ENCODE assay signal across 30 cellular contexts in the genomic region with DNA sequence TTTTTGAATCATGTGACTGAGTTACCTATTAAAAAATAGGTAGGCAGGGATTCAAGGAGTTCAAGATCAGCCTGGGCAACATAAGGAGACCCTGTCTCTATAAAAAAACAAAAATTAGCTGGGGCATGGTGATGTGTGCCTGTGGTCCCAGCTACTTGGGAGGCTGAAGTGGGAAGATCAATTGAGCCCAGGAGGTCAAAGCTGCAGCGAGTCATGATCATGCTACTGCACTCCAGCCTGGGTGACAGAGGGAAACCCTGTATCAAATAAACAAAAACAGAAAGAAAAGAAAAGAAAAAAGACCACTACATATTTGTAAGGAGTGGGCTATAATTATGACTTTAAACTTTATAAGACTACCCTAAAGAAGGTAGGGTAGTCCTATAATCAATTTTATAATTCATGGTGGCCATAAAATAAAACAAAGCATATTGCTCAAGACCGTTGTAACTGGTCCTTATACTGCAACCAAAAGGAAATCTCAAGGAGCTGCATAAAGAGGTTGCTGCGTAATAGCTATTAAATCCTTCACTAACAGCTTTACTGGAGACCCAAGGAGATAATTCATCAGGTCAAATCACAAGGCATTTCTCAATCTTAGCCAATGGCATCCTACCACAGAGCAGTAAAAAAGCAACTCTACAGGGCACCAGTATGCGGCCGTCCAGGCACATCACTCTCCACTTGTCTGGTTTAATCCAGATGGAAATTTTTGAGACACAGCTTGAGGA. TPM values are rescaled to one million over a fixed set of nuclear protein-coding genes. Genes with fewer than 3 reads are reported as not detected.
A peak's percentile ranks its signal among the peaks of the same experiment; 100 is the strongest.
DNase-seq lines count a peak whose midpoint lies in the region; ATAC-seq and TF ChIP-seq lines count a peak whose summit lies in the region.
"Had no signal": no experiment of that assay in that cellular context is flagged by ENCODE, and none has a peak within 500 bp of the region (broad histone marks: within the 10 kb centered on the region; RNA-seq: fewer than 3 reads in every experiment).

No MANE protein-coding gene starts in this region.

- H3K9me3 Mint-ChIP-seq in natural killer cell treated with Interleukin-12 subunit alpha and Interleukin-12 subunit beta and Interleukin-15 and Interleukin-18, amount 100 ng/mL, for 72 hours = no peaks in the 10 kb centered on the region
- no peaks in the 10 kb centered on the region for H3K9me3 Mint-ChIP-seq in CD8-positive, alpha-beta memory T cell
- H3K9me3 Mint-ChIP-seq: activated CD4-positive, alpha-beta memory T cell treated with anti-CD3 and anti-CD28 coated beads for 36 hours; effector memory CD8-positive, alpha-beta T cell; stimulated activated effector memory CD8-positive, alpha-beta T cell treated with anti-CD3 and anti-CD28 coated beads, Interleukin-12 subunit alpha, Interleukin-12 subunit beta, amount 100 ng/mL, for 72 hours; type B pancreatic cell had no signal

- intact Hi-C loops in esophagus muscularis mucosa (cut with DNase I) = no loop called here

- no peak for TF ChIP-seq POLR2A in esophagus muscularis mucosa (IDR thresholded peaks at IDR 0.05; ENCODE audit: low read depth)

- TF ChIP-seq CTCF in AG09309 (IDR thresholded peaks at IDR 0.05; ENCODE audit: control insufficient read depth, insufficient read depth, low read depth, low read length, missing control alignments) (no peak), HEK293 (tag by site-specific recombination; IDR thresholded peaks at IDR 0.05) (no peak), fibroblast of mammary gland (conservative IDR thresholded peaks at IDR 0.05; ENCODE audit: control insufficient read depth, insufficient read depth, low read depth, low read length) (no peak), esophagus muscularis mucosa (IDR thresholded peaks at IDR 0.05) (no peak)

- no peaks in the 10 kb centered on the region for H3K27me3 ChIP-seq in esophagus muscularis mucosa
- no peaks in the 10 kb centered on the region for H3K27me3 ChIP-seq in CD8-positive, alpha-beta memory T cell (ENCODE audit: insufficient read depth, low read length, poor library complexity, severe bottlenecking)
- H3K27me3 ChIP-seq: cardiac muscle cell, gastroesophageal sphincter, neutrophil had no signal

- DNase-seq in AG09309 (ENCODE audit: low read depth) (peak; percentile 50), NCI-H82 treated with DMSO at 0.1 percent for 48 hours (lab: John Stamatoyannopoulos, UW; ENCODE audit: unreplicated experiment) (peak; percentile 53), fibroblast of mammary gland (ENCODE audit: low read depth) (peak; percentile 22), esophagus muscularis mucosa (ENCODE audit: extremely low spot score) (no peak), middle frontal gyrus (ENCODE audit: extremely low spot score, low spot score) (no peak)
- DNase-seq in natural killer cell treated with Interleukin-12 subunit alpha and Interleukin-12 subunit beta and Interleukin-15 and Interleukin-18, amount 100 ng/mL, for 72 hours (ENCODE audit: low spot score) = no peak
- no peak for DNase-seq in CD8-positive, alpha-beta memory T cell
- DNase-seq: ACHN; activated CD4-positive, alpha-beta memory T cell treated with anti-CD3 and anti-CD28 coated beads for 36 hours; activated CD4-positive, CD25-positive, alpha-beta regulatory T cell treated with anti-CD3 and anti-CD28 coated beads, Interleukin-2, amount 50 U/mL, for 72 hours; activated CD8-positive, alpha-beta memory T cell treated with anti-CD3 and anti-CD28 coated beads, Interleukin-2, amount 50 U/mL, for 48 hours; activated naive CD4-positive, alpha-beta T cell treated with anti-CD3 and anti-CD28 coated beads, Interleukin-2, amount 50 U/mL, for 16 hours; C1 segment of cervical spinal cord; effector memory CD8-positive, alpha-beta T cell; hippocampal formation; NCI-H1417; NCI-H2107; NCI-H526; stimulated activated CD4-positive, alpha-beta T cell treated with anti-CD3 and anti-CD28 coated beads, Interleukin-4, amount 100 ng/mL, for 24 hours had no signal

- H3K36me3 ChIP-seq in HEK293 (ENCODE audit: control insufficient read depth in 2 of 2, insufficient read depth in 1 of 2, low read length in 2 of 2) = no peaks in the 10 kb centered on the region
- peaks cover 0 to 4% (median 0%) of the 10 kb centered on the region in 4 donors for H3K36me3 ChIP-seq in esophagus muscularis mucosa
- H3K36me3 ChIP-seq in CD8-positive, alpha-beta memory T cell (ENCODE audit: insufficient read depth, low read length) = no peaks in the 10 kb centered on the region
- H3K36me3 ChIP-seq: cardiac muscle cell, gastroesophageal sphincter, neutrophil, prostate gland had no signal

- no peaks in the 10 kb centered on the region for H3K27me3 Mint-ChIP-seq in natural killer cell treated with Interleukin-12 subunit alpha and Interleukin-12 subunit beta and Interleukin-15 and Interleukin-18, amount 100 ng/mL, for 72 hours
- H3K27me3 Mint-ChIP-seq in CD8-positive, alpha-beta memory T cell = no peaks in the 10 kb centered on the region
- H3K27me3 Mint-ChIP-seq: activated CD4-positive, alpha-beta memory T cell treated with anti-CD3 and anti-CD28 coated beads for 36 hours; effector memory CD8-positive, alpha-beta T cell; type B pancreatic cell had no signal

- CTCF ChIA-PET in HEK293 (lab: Yijun Ruan, JAX) = interaction anchor here (0.6 to 1.5 kb wide), 5 partner anchors 13 to 145 kb away, joined by 3 to 4 read pairs (median 3); a partner anchor contains a TSS
- CTCF ChIA-PET in CD8-positive, alpha-beta memory T cell (lab: Charles Lee) = no interaction called here

- ATAC-seq in natural killer cell treated with Interleukin-12 subunit alpha and Interleukin-12 subunit beta and Interleukin-15 and Interleukin-18, amount 100 ng/mL, for 72 hours = no peak
- ATAC-seq: effector memory CD8-positive, alpha-beta T cell; esophagus mucosa; gastroesophageal sphincter; GM23338; sciatic nerve; stimulated activated effector memory CD8-positive, alpha-beta T cell treated with anti-CD3 and anti-CD28 coated beads, Interleukin-12 subunit alpha, Interleukin-12 subunit beta, amount 100 ng/mL, for 72 hours had no signal

- H3K4me3 ChIP-seq in AG09309 (ENCODE audit: control insufficient read depth, low read depth, low read length) = no peak overlapping the region
- H3K4me3 ChIP-seq in HEK293 (ENCODE audit: low read depth, low read length) = no peak overlapping the region
- H3K4me3 ChIP-seq in fibroblast of mammary gland (ENCODE audit: control insufficient read depth, low read depth, low read length) = no peak overlapping the region
- H3K4me3 ChIP-seq in esophagus muscularis mucosa = no peak overlapping the region
- no peak overlapping the region for H3K4me3 ChIP-seq in CD8-positive, alpha-beta memory T cell (ENCODE audit: low read length)
- H3K4me3 ChIP-seq: cardiac muscle cell, coronary artery, gastroesophageal sphincter, GM23338, prostate gland had no signal

- 90% methylated on average over 5 of the region's 5 CpGs for WGBS in esophagus muscularis mucosa

- peaks cover 3% of the 10 kb centered on the region; the same call in 1 of the 2 replicates for H3K4me1 ChIP-seq in HEK293 (ENCODE audit: control insufficient read depth, insufficient read depth, low read length)
- H3K4me1 ChIP-seq in esophagus muscularis mucosa = no peaks in the 10 kb centered on the region
- H3K4me1 ChIP-seq in CD8-positive, alpha-beta memory T cell (ENCODE audit: insufficient read depth, low read length) = no peaks in the 10 kb centered on the region
- H3K4me1 ChIP-seq: gastroesophageal sphincter, prostate gland had no signal

- no peaks in the 10 kb centered on the region for H3K9me3 ChIP-seq in HEK293 (ENCODE audit: control insufficient read depth, insufficient read depth, low read depth, low read length)
- no peaks in the 10 kb centered on the region for H3K9me3 ChIP-seq in esophagus muscularis mucosa
- no peaks in the 10 kb centered on the region for H3K9me3 ChIP-seq in CD8-positive, alpha-beta memory T cell (ENCODE audit: low read length)
- H3K9me3 ChIP-seq: gastroesophageal sphincter, neutrophil, prostate gland had no signal

- no peak overlapping the region for H3K27ac Mint-ChIP-seq in natural killer cell treated with Interleukin-12 subunit alpha and Interleukin-12 subunit beta and Interleukin-15 and Interleukin-18, amount 100 ng/mL, for 72 hours
- peak overlapping the region in 1 of 8 donors; percentile 8 for H3K27ac Mint-ChIP-seq in CD8-positive, alpha-beta memory T cell
- H3K27ac Mint-ChIP-seq: activated CD4-positive, alpha-beta memory T cell treated with anti-CD3 and anti-CD28 coated beads for 36 hours; GM23338; stimulated activated effector memory CD8-positive, alpha-beta T cell treated with anti-CD3 and anti-CD28 coated beads, Interleukin-12 subunit alpha, Interleukin-12 subunit beta, amount 100 ng/mL, for 72 hours; type B pancreatic cell had no signal

- H3K36me3 Mint-ChIP-seq in natural killer cell treated with Interleukin-12 subunit alpha and Interleukin-12 subunit beta and Interleukin-15 and Interleukin-18, amount 100 ng/mL, for 72 hours = no peaks in the 10 kb centered on the region
- H3K36me3 Mint-ChIP-seq in CD8-positive, alpha-beta memory T cell = peaks cover 0 to 7% (median 0%) of the 10 kb centered on the region in 3 donors
- H3K36me3 Mint-ChIP-seq: activated CD4-positive, alpha-beta memory T cell treated with anti-CD3 and anti-CD28 coated beads for 36 hours; stimulated activated effector memory CD8-positive, alpha-beta T cell treated with anti-CD3 and anti-CD28 coated beads, Interleukin-12 subunit alpha, Interleukin-12 subunit beta, amount 100 ng/mL, for 72 hours had no signal

- POLR2A ChIA-PET in HEK293 (lab: Yijun Ruan, JAX) = interaction anchor here (0.6 to 1.6 kb wide), 4 partner anchors 11 to 29 kb away, joined by 3 to 9 read pairs (median 3); no protein-coding TSS in a partner anchor
- POLR2A ChIA-PET in CD8-positive, alpha-beta memory T cell (lab: Charles Lee) = no interaction called here

- no peak overlapping the region for H3K4me3 Mint-ChIP-seq in natural killer cell treated with Interleukin-12 subunit alpha and Interleukin-12 subunit beta and Interleukin-15 and Interleukin-18, amount 100 ng/mL, for 72 hours
- no peak overlapping the region for H3K4me3 Mint-ChIP-seq in CD8-positive, alpha-beta memory T cell
- H3K4me3 Mint-ChIP-seq: activated CD4-positive, alpha-beta memory T cell treated with anti-CD3 and anti-CD28 coated beads for 36 hours; effector memory CD8-positive, alpha-beta T cell; GM23338; stimulated activated effector memory CD8-positive, alpha-beta T cell treated with anti-CD3 and anti-CD28 coated beads, Interleukin-12 subunit alpha, Interleukin-12 subunit beta, amount 100 ng/mL, for 72 hours; type B pancreatic cell had no signal

- H3K4me1 Mint-ChIP-seq in natural killer cell treated with Interleukin-12 subunit alpha and Interleukin-12 subunit beta and Interleukin-15 and Interleukin-18, amount 100 ng/mL, for 72 hours (ENCODE audit: low read depth in 2 of 2) = peaks cover 2 to 7% of the 10 kb centered on the region in 2 donors
- peaks cover 5 to 25% (median 16%) of the 10 kb centered on the region in 3 donors for H3K4me1 Mint-ChIP-seq in CD8-positive, alpha-beta memory T cell
- H3K4me1 Mint-ChIP-seq: GM23338 had no signal

- no peak for TF ChIP-seq EP300 in esophagus muscularis mucosa (IDR thresholded peaks at IDR 0.05)

- H3K27ac ChIP-seq in HEK293 (ENCODE audit: extremely low read depth, low read depth, low read length) (no peak overlapping the region), esophagus muscularis mucosa (replicated peaks in 1 of 4) (no peak overlapping the region)
- no peak overlapping the region for H3K27ac ChIP-seq in CD8-positive, alpha-beta memory T cell (ENCODE audit: low read depth, low read length)
- H3K27ac ChIP-seq: cardiac muscle cell, coronary artery, gastroesophageal sphincter, neutrophil, prostate gland had no signal

RNA-seq across cellular contexts. Expression of a gene that starts 13.5 kb away (rescaled TPM):
- total RNA-seq in esophagus muscularis mucosa = 10 to 100 TPM in 1 of 4 donors, 1 to 10 TPM in 3; 9.1 to 10.8 (median 9.5) TPM
- total RNA-seq in natural killer cell treated with Interleukin-12 subunit alpha and Interleukin-12 subunit beta and Interleukin-15 and Interleukin-18, amount 100 ng/mL, for 72 hours = 10 to 100 TPM; 20.1 to 20.6 TPM
- 10 to 100 TPM; 24.9 to 26.3 TPM for total RNA-seq in CD8-positive, alpha-beta memory T cell
- 33.0 TPM for polyA plus RNA-seq in CD8-positive, alpha-beta memory T cell

RNA-seq across cellular contexts. Expression of a gene that starts 40.8 kb away (rescaled TPM):
- total RNA-seq in esophagus muscularis mucosa = 10 to 100 TPM; 37.1 to 73.1 (median 62.5) TPM
- 1 to 10 TPM; 3.0 to 4.3 TPM for total RNA-seq in natural killer cell treated with Interleukin-12 subunit alpha and Interleukin-12 subunit beta and Interleukin-15 and Interleukin-18, amount 100 ng/mL, for 72 hours
- total RNA-seq in CD8-positive, alpha-beta memory T cell = 1 to 10 TPM; 3.5 to 3.6 TPM
- polyA plus RNA-seq in CD8-positive, alpha-beta memory T cell = 1.1 TPM

Comparison
In these comparisons a context has a peak if more than half of its experiments do, and no peak if none do; other contexts are left out.
1. DNase-seq: peak in AG09309 (single experiment), NCI-H82 treated with DMSO at 0.1 percent for 48 hours (single experiment) and fibroblast of mammary gland (single experiment); none in esophagus muscularis mucosa (single experiment), middle frontal gyrus (single experiment), natural killer cell treated with Interleukin-12 subunit alpha and Interleukin-12 subunit beta and Interleukin-15 and Interleukin-18, amount 100 ng/mL, for 72 hours (single experiment) and CD8-positive, alpha-beta memory T cell (0 of 5).
2. RNA of a gene that starts 40.8 kb away (total RNA-seq): 37.1 to 73.1 TPM in esophagus muscularis mucosa; 3.0 to 4.3 TPM in natural killer cell treated with Interleukin-12 subunit alpha and Interleukin-12 subunit beta and Interleukin-15 and Interleukin-18, amount 100 ng/mL, for 72 hours and 3.5 to 3.6 TPM in CD8-positive, alpha-beta memory T cell; every median in the first group is over 4 times any median in the second.